1 cellular context compared by ENCODE assay signal in the genomic region with DNA sequence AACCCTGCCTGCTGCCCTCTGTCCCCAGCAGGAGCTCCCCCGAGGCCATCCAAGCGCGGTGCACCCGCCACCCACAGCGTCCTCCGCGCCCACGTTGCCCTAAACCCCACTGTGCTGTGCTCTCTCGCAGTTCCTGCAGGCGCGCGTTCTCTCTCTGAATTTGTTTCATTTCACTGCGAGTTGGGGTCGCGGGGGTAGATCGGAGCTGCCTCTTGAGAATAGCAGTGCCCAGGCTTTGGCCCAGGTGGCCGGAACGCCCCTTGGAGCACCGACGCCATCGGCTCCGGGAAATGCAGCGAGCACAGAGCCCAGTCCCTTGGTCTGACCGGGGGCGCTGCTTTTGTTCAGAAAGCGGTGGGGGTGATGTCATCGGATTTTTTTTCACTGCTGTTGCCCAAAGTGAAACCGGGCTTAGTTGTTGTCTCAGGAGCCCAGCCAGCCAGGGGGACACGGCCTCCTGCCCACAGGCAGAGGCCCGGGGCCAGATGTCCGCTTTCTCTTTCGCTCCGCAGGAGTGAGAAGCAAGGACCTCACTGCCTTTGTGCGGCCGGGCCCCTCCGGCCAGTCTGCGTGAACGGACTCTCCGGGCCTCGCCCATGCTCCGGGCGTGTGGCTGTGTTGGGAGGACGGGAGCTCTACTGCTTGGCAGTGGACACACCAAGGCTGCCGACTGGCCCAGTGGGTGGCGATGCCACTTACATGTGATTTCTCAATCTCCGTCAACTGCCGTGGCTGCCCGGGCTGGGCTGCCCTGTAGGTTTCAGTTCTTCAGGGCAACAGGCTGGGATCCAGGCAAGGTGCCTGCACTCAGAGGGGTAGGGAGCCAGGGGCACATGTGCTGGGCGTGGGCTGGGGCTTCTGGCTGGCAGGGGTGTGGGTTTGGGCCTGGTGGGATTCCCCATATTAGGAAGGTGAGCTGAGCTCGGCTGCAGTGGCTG.
A peak's percentile ranks its signal among the peaks of the same experiment; 100 is the strongest.
TF ChIP-seq lines count a peak whose summit lies in the region.

No MANE protein-coding gene starts in this region.

TF ChIP-seq in liver, 16 proteins besides CTCF, POLR2A, EP300 and RAD21 (continued from another document):
- TF ChIP-seq ZBTB33 (IDR thresholded peaks at IDR 0.05) (no peak), HNF4A (conservative IDR thresholded peaks at IDR 0.05) (peak; percentile 54 to 59)
